In the genomic region with DNA sequence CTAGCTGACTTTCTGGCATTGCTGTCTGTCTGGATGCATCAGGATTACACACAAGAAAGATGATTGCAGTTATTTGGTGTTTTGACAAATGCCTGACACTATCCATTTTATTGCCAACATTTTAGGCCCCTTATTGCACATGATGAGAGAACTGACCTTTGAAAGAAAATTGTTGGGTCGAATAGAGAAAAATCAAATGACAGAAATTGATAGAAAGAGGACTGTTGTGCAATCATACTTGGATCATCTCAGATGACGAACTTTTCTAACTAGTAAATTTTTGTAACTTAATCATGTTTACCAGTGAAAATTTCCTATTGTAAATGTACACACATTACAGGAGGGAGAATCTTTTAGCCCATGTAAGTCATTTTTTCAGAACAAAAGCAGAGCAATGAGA, we compare ENCODE assay signal across 27 cellular contexts.
"Had no signal": no experiment of that assay in that cellular context is flagged by ENCODE, and none has a peak within 500 bp of the region (broad histone marks: within the 10 kb centered on the region; RNA-seq: fewer than 3 reads in every experiment).

No MANE protein-coding gene starts in this region.

- H3K36me3 ChIP-seq: stomach, suprapubic skin, thoracic aorta, thyroid gland, tibial artery, tibial nerve, transverse colon, upper lobe of left lung, upper lobe of right lung, uterus, vagina had no signal

- H3K27ac ChIP-seq: stomach, suprapubic skin, testis, thoracic aorta, thyroid gland, tibial artery, tibial nerve, transverse colon, upper lobe of left lung, upper lobe of right lung, uterus, vagina had no signal

- DNase-seq: stimulated activated CD4-positive, alpha-beta T cell treated with anti-CD3 and anti-CD28 coated beads, Interleukin-2, amount 100 ng/mL, for 48 hours; stimulated activated CD4-positive, alpha-beta T cell treated with anti-CD3 and anti-CD28 coated beads, Interleukin-4, amount 100 ng/mL, for 1 hour; stimulated activated CD4-positive, alpha-beta T cell treated with anti-CD3 and anti-CD28 coated beads, Interleukin-4, amount 100 ng/mL, for 24 hours; stimulated activated CD4-positive, alpha-beta T cell treated with anti-CD3 and anti-CD28 coated beads, Interleukin-4, amount 100 ng/mL, for 4 hours; stimulated activated CD8-positive, alpha-beta memory T cell treated with anti-CD3 and anti-CD28 coated beads, Interleukin-4, amount 100 ng/mL, for 48 hours; stimulated activated naive B cell treated with anti-CD40 and anti-IgM and Interleukin-4, amounts not matched to agents 10 μg/mL and 1 μg/mL and 100 μg/mL, for 72 hours; stimulated activated naive CD4-positive, alpha-beta T cell; stimulated activated naive CD4-positive, alpha-beta T cell treated with Interleukin-2 at 50 U/mL for 16 hours; stimulated activated naive CD8-positive, alpha-beta T cell treated with anti-CD3 and anti-CD28 coated beads, Interleukin-15, amount 100 ng/mL, for 72 hours; stimulated activated naive CD8-positive, alpha-beta T cell treated with anti-CD3 and anti-CD28 coated beads, Interleukin-15, Interleukin-2, amounts not matched to agents 100 U/mL and 50 U/mL, for 24 hours; stomach; substantia nigra; testis; thyroid gland; tibial artery; transverse colon; trophoblast cell; upper lobe of left lung; upper lobe of right lung; uterus had no signal

- H3K4me3 ChIP-seq: stomach, suprapubic skin, testis, thoracic aorta, thyroid gland, tibial artery, tibial nerve, transverse colon, upper lobe of left lung, upper lobe of right lung, uterus, vagina had no signal

- H3K4me1 ChIP-seq: stomach, suprapubic skin, testis, thyroid gland, tibial artery, tibial nerve, transverse colon, upper lobe of left lung, upper lobe of right lung, uterus, vagina had no signal

- H3K9me3 ChIP-seq: stomach, suprapubic skin, testis, thoracic aorta, thyroid gland, tibial artery, tibial nerve, transverse colon, upper lobe of left lung, upper lobe of right lung, uterus, vagina had no signal

- H3K27me3 ChIP-seq: stomach, suprapubic skin, testis, thyroid gland, tibial artery, tibial nerve, transverse colon, upper lobe of left lung, upper lobe of right lung, uterus had no signal

- FAIRE-seq: urothelium cell line had no signal

- ATAC-seq: stimulated activated effector memory CD8-positive, alpha-beta T cell treated with anti-CD3 and anti-CD28 coated beads, Interleukin-12 subunit alpha, Interleukin-12 subunit beta, amount 100 ng/mL, for 72 hours; stimulated activated memory B cell treated with anti-CD40 and anti-IgM and Interleukin-4, amounts not matched to agents 10 μg/mL and 1 μg/mL and 100 μg/mL, for 72 hours; stimulated activated naive B cell treated with anti-CD40 and anti-IgM and Interleukin-4, amounts not matched to agents 10 μg/mL and 1 μg/mL and 100 μg/mL, for 72 hours; stimulated activated naive CD8-positive, alpha-beta T cell treated with anti-CD3 and anti-CD28 coated beads, Interleukin-15, amount 100 ng/mL, for 72 hours; stimulated activated naive CD8-positive, alpha-beta T cell treated with anti-CD3 and anti-CD28 coated beads, Interleukin-15, Interleukin-2, amounts not matched to agents 100 U/mL and 50 U/mL, for 24 hours; upper lobe of right lung had no signal
